11 cellular contexts compared by ENCODE assay signal in genomic region chr22:42202669-42203068, GRCh38.
DNase-seq lines count a peak whose midpoint lies in the region; ATAC-seq and FAIRE-seq lines count a peak whose summit lies in the region.
"Had no signal": no experiment of that assay in that cellular context is flagged by ENCODE, and none has a peak within 500 bp of the region (broad histone marks: within the 10 kb centered on the region; RNA-seq: fewer than 3 reads in every experiment).

No MANE protein-coding gene starts in this region.

- H3K27me3 Mint-ChIP-seq in naive thymus-derived CD8-positive, alpha-beta T cell = no peaks in the 10 kb centered on the region

- H3K4me1 Mint-ChIP-seq in naive thymus-derived CD8-positive, alpha-beta T cell = peaks cover 26 to 75% (median 66%) of the 10 kb centered on the region in 4 donors

- peak; percentile 53 for DNase-seq in activated gamma-delta T cell treated with Interleukin-2 at 50 U/mL for 16 hours
- DNase-seq in activated gamma-delta T cell (lab: John Stamatoyannopoulos, UW) = no peak
- peak; percentile 84 for DNase-seq in activated effector memory CD4-positive, alpha-beta T cell treated with anti-CD3 and anti-CD28 coated beads, Interleukin-2, amount 50 U/mL, for 16 hours
- peak in 4 of 10 donors; percentile 15 to 25 (median 19) for DNase-seq in naive thymus-derived CD8-positive, alpha-beta T cell
- no peak for DNase-seq in NCI-H345 treated with DMSO at 0.1 percent for 48 hours (lab: John Stamatoyannopoulos, UW; ENCODE audit: unreplicated experiment)
- DNase-seq in frontal cortex (ENCODE audit: low spot score in 2 of 2) = no peak
- DNase-seq: hippocampal formation, occipital lobe had no signal

- POLR2A ChIA-PET in naive thymus-derived CD8-positive, alpha-beta T cell (lab: Charles Lee) = interaction anchor here (0.6 to 1.0 kb wide), 2 partner anchors 9 to 1625 kb away, joined by 3 read pairs; no protein-coding TSS in a partner anchor

- peak overlapping the region; percentile 19 to 77 (median 59) for H3K4me3 Mint-ChIP-seq in naive thymus-derived CD8-positive, alpha-beta T cell

- peaks cover 0 to 61% (median 18%) of the 10 kb centered on the region in 3 donors for H3K36me3 Mint-ChIP-seq in naive thymus-derived CD8-positive, alpha-beta T cell

- H3K9me3 Mint-ChIP-seq in naive thymus-derived CD8-positive, alpha-beta T cell = no peaks in the 10 kb centered on the region

- FAIRE-seq in frontal cortex (lab: Jason Lieb, UNC) = no peak
- FAIRE-seq: A204.1 had no signal

- peak; percentile 44 to 67 for ATAC-seq in naive thymus-derived CD8-positive, alpha-beta T cell
- ATAC-seq in HG03280 (IDR thresholded peaks at IDR 0.05; ENCODE audit: unreplicated experiment) (no peak), GM21825 (IDR thresholded peaks at IDR 0.05; ENCODE audit: unreplicated experiment) (no peak)

- peak overlapping the region in 9 of 10 donors; percentile 26 to 84 (median 60) for H3K27ac Mint-ChIP-seq in naive thymus-derived CD8-positive, alpha-beta T cell

Comparison
In these comparisons a context has a peak if more than half of its experiments do, and no peak if none do; other contexts are left out.
1. DNase-seq: peak in activated gamma-delta T cell treated with Interleukin-2 at 50 U/mL for 16 hours (single experiment) and activated effector memory CD4-positive, alpha-beta T cell treated with anti-CD3 and anti-CD28 coated beads, Interleukin-2, amount 50 U/mL, for 16 hours (single experiment); none in activated gamma-delta T cell (single experiment), NCI-H345 treated with DMSO at 0.1 percent for 48 hours (single experiment) and frontal cortex (0 of 2).
2. ATAC-seq: peak in naive thymus-derived CD8-positive, alpha-beta T cell (2 of 2); none in HG03280 (single experiment) and GM21825 (single experiment).